Comparison of ENCODE assay signal across 1 cellular context in the genomic region with DNA sequence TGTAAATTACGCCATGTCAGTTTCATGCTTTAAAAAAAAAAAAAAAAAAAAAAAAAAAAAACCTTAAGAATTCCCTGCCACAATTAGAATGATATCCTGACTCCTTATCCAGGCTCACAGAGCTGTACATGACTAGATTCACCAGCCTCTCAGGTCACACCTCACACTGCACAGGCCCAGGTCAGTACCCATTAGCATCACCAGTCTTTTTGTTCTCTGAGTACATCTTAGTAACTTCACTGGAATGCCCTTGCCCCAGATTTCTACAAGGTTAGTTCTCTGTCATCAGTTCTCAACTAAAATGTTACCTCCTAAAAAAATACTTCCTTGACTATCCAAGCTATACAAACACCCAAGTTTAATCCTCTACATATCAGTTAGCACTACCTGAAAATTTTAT.
TF ChIP-seq lines count a peak whose summit lies in the region.

No MANE protein-coding gene starts in this region.

TF ChIP-seq in SK-N-SH treated with all-trans-retinoic acid at 6 μM for 48 hours, 23 proteins besides CTCF, POLR2A, EP300 and RAD21 (continued from another document):
- TF ChIP-seq ESRRG (CRISPR knock-in tag; IDR thresholded peaks at IDR 0.05) (no peak), ARNTL (CRISPR knock-in tag; IDR thresholded peaks at IDR 0.05; ENCODE audit: borderline replicate concordance, low read depth) (no peak), TOX (CRISPR knock-in tag; IDR thresholded peaks at IDR 0.05; ENCODE audit: borderline replicate concordance) (no peak), PPARA (CRISPR knock-in tag; IDR thresholded peaks at IDR 0.05; ENCODE audit: borderline replicate concordance) (no peak), OSR1 (CRISPR knock-in tag; IDR thresholded peaks at IDR 0.05) (no peak), RARB (CRISPR knock-in tag; IDR thresholded peaks at IDR 0.05) (no peak), GLIS3 (CRISPR knock-in tag; IDR thresholded peaks at IDR 0.05) (no peak)
- TF ChIP-seq, protein P1, sequence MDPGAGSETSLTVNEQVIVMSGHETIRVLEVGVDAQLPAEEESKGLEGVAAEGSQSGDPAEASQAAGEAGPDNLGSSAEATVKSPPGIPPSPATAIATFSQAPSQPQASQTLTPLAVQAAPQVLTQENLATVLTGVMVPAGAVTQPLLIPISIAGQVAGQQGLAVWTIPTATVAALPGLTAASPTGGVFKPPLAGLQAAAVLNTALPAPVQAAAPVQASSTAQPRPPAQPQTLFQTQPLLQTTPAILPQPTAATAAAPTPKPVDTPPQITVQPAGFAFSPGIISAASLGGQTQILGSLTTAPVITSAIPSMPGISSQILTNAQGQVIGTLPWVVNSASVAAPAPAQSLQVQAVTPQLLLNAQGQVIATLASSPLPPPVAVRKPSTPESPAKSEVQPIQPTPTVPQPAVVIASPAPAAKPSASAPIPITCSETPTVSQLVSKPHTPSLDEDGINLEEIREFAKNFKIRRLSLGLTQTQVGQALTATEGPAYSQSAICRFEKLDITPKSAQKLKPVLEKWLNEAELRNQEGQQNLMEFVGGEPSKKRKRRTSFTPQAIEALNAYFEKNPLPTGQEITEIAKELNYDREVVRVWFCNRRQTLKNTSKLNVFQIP (CRISPR knock-in tag; IDR thresholded peaks at IDR 0.05; ENCODE audit: borderline replicate concordance, low read depth) = no peak
